Comparison of ENCODE assay signal across 27 cellular contexts in the genomic region with DNA sequence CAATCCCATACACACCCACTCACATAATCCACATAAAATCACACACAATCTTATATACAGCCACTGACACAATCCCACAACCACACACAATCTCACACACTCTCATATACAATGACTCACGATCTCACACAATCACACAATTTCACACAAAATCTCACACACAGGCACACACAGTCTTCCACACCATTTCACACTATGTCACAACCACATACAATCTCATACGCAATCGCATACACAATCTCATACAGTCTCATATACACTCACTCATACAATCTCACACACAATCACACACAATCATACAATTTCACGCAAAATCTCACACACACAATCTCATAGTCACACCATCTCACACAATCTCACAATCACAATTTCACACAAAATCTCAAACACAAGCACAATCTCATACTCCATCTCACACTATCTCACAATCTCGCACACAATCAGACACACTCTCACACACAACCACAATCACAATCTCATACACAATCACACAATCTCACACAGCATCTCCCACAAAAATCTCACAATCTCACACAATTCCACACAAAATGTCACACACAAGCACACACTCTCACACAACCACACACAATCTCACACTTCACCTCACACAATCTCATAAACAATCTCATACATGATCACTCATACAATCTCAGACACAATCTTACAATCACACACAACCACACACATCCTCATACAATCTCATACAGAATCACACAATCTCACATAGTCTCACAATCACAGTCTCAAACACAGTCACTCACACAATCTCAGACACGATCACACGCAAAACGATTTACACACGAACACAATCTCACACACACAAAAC. TPM values are rescaled to one million over a fixed set of nuclear protein-coding genes. Genes with fewer than 3 reads are reported as not detected.
DNase-seq lines count a peak whose midpoint lies in the region; ATAC-seq, FAIRE-seq and TF ChIP-seq lines count a peak whose summit lies in the region.
"Had no signal": no experiment of that assay in that cellular context is flagged by ENCODE, and none has a peak within 500 bp of the region (broad histone marks: within the 10 kb centered on the region; RNA-seq: fewer than 3 reads in every experiment).

No MANE protein-coding gene starts in this region.

- TF ChIP-seq EP300 in K562 (IDR thresholded peaks at IDR 0.05; ENCODE audit: low read length): no peak

- H3K9me1 ChIP-seq in K562 (ENCODE audit: control insufficient read depth, insufficient read depth, low read length): peaks cover 4% of the 10 kb centered on the region

- no peak overlapping the region for H3K4me3 Mint-ChIP-seq in activated T-cell treated with anti-CD3 and anti-CD28 coated beads, Interleukin-2, amount 50 U/mL, for 24 hours
- H3K4me3 Mint-ChIP-seq: activated naive CD4-positive, alpha-beta T cell treated with anti-CD3 and anti-CD28 coated beads for 36 hours; activated T-helper 1 cell treated with anti-CD3 and anti-CD28 coated beads, Interleukin-12 subunit alpha, Interleukin-12 subunit beta, Interleukin-2, Interleukin-4 antibody, amounts not matched to agents 30 ng/mL and 10 ng/mL and 1 ng/mL, durations not matched to agents 14 hours and 24 hours and 36 hours; neural crest cell; T-helper 17 cell had no signal

- CTCF ChIA-PET in HEK293T (lab: Yijun Ruan, JAX): no interaction called here
- CTCF ChIA-PET in K562 (lab: Yijun Ruan, JAX; ENCODE audit: low intra/inter-chr PET ratio): no interaction called here

- TF ChIP-seq POLR2A in K562 (conservative IDR thresholded peaks at IDR 0.05): no peak
- no peak for TF ChIP-seq POLR2A in vagina (IDR thresholded peaks at IDR 0.05)

- BruUV-seq in K562 (replicated peaks; lab: Mats Ljungman, UMichigan): no TSS peak

- H3K79me2 ChIP-seq in K562 (ENCODE audit: control insufficient read depth, insufficient read depth, low read length): no peaks in the 10 kb centered on the region

- POLR2A ChIA-PET in HEK293T (lab: Yijun Ruan, JAX) (no interaction called here), K562 (lab: Yijun Ruan, JAX) (interaction anchor here (1.0 kb wide), 1 partner anchor 10 kb away, joined by 4 read pairs; no protein-coding TSS in a partner anchor)

- in situ Hi-C loops in K562 (cut with MboI): no loop called here

- no peak overlapping the region for H2AFZ ChIP-seq in K562 (ENCODE audit: low read depth, low read length)

- no peak overlapping the region for H3K9ac ChIP-seq in K562 (ENCODE audit: insufficient read depth in 1 of 2, low read depth in 2 of 2, low read length in 2 of 2)
- H3K9ac ChIP-seq in kidney (ENCODE audit: low read length in 2 of 2): peak overlapping the region in 1 of 2 donors; percentile 23
- H3K9ac ChIP-seq: BLaER1 had no signal

- no peaks in the 10 kb centered on the region for H3K36me3 ChIP-seq in K562 (ENCODE audit: control insufficient read depth, insufficient read depth, low read length)
- H3K36me3 ChIP-seq in kidney (ENCODE audit: control insufficient read depth in 1 of 2, insufficient read depth in 2 of 2, low read length in 2 of 2): no peaks in the 10 kb centered on the region
- H3K36me3 ChIP-seq in vagina: no peaks in the 10 kb centered on the region
- H3K36me3 ChIP-seq: BLaER1, ovary, thoracic aorta had no signal

- no peaks in the 10 kb centered on the region for H3K4me1 Mint-ChIP-seq in activated T-cell treated with anti-CD3 and anti-CD28 coated beads, Interleukin-2, amount 50 U/mL, for 24 hours (ENCODE audit: low read depth)
- H3K4me1 Mint-ChIP-seq: neural crest cell, T-helper 17 cell had no signal

- TF ChIP-seq CTCF in K562 (IDR thresholded peaks at IDR 0.05 in 2 of 3, conservative IDR thresholded peaks at IDR 0.05 in 1 of 3; ENCODE audit: insufficient read depth in 2 of 3, low read depth in 1 of 3, low read length in 3 of 3) (no peak), kidney (IDR thresholded peaks at IDR 0.05; ENCODE audit: borderline replicate concordance, extremely low read depth, insufficient read depth) (no peak), vagina (IDR thresholded peaks at IDR 0.05) (no peak)

- ATAC-seq in K562 (no peak), GM19035 (IDR thresholded peaks at IDR 0.05; ENCODE audit: unreplicated experiment) (no peak), HG02884 (IDR thresholded peaks at IDR 0.05; ENCODE audit: unreplicated experiment) (no peak)
- ATAC-seq: body of pancreas, SK-N-SH treated with all-trans-retinoic acid at 6 μM for 48 hours, T-helper 17 cell had no signal

- no peaks in the 10 kb centered on the region for H3K36me3 Mint-ChIP-seq in activated T-cell treated with anti-CD3 and anti-CD28 coated beads, Interleukin-2, amount 50 U/mL, for 24 hours (ENCODE audit: low read depth)

- no peak overlapping the region for H3K4me2 ChIP-seq in K562 (ENCODE audit: insufficient read depth, low read length)
- H3K4me2 ChIP-seq: BLaER1 had no signal

- no peak overlapping the region for H3K27ac Mint-ChIP-seq in activated T-cell treated with anti-CD3 and anti-CD28 coated beads, Interleukin-2, amount 50 U/mL, for 24 hours
- H3K27ac Mint-ChIP-seq: activated naive CD4-positive, alpha-beta T cell treated with anti-CD3 and anti-CD28 coated beads for 36 hours; activated T-helper 1 cell treated with anti-CD3 and anti-CD28 coated beads, Interleukin-12 subunit alpha, Interleukin-12 subunit beta, Interleukin-2, Interleukin-4 antibody, amounts not matched to agents 30 ng/mL and 10 ng/mL and 1 ng/mL, durations not matched to agents 14 hours and 24 hours and 36 hours; T-helper 17 cell had no signal

- H3K9me3 ChIP-seq in K562 (replicated peaks; ENCODE audit: control insufficient read depth, insufficient read depth, low read depth, low read length) (no peaks in the 10 kb centered on the region), kidney (ENCODE audit: control insufficient read depth in 1 of 2, low read length in 2 of 2) (no peaks in the 10 kb centered on the region), vagina (no peaks in the 10 kb centered on the region)
- H3K9me3 ChIP-seq: BLaER1, body of pancreas, ovary, thoracic aorta had no signal

- TF ChIP-seq RAD21 in K562 (CRISPR knock-in tag; conservative IDR thresholded peaks at IDR 0.05 in 1 of 2, IDR thresholded peaks at IDR 0.05 in 1 of 2): no peak

- 30% methylated on average over 9 of the region's 9 CpGs for WGBS in K562 (ENCODE audit: insufficient coverage, low coverage, missing lambda C conversion rate)

- peaks cover 9% of the 10 kb centered on the region for H4K20me1 ChIP-seq in K562 (replicated peaks; ENCODE audit: control insufficient read depth, insufficient read depth, low read length)
- H4K20me1 ChIP-seq: BLaER1 had no signal

- H3K27me3 Mint-ChIP-seq in activated T-cell treated with anti-CD3 and anti-CD28 coated beads, Interleukin-2, amount 50 U/mL, for 24 hours: no peaks in the 10 kb centered on the region
- H3K27me3 Mint-ChIP-seq: T-helper 17 cell had no signal

- no peak overlapping the region for H3K27ac ChIP-seq in K562 (ENCODE audit: extremely low read depth, low read depth, low read length)
- H3K27ac ChIP-seq in kidney (ENCODE audit: low read depth in 2 of 2, low read length in 2 of 2): peak overlapping the region; percentile 12 to 56
- H3K27ac ChIP-seq in vagina: peak overlapping the region; percentile 72
- H3K27ac ChIP-seq: BLaER1, ovary, thoracic aorta had no signal

- no peaks in the 10 kb centered on the region for H3K9me3 Mint-ChIP-seq in activated T-cell treated with anti-CD3 and anti-CD28 coated beads, Interleukin-2, amount 50 U/mL, for 24 hours
- H3K9me3 Mint-ChIP-seq: activated naive CD4-positive, alpha-beta T cell treated with anti-CD3 and anti-CD28 coated beads for 36 hours; activated T-helper 1 cell treated with anti-CD3 and anti-CD28 coated beads, Interleukin-12 subunit alpha, Interleukin-12 subunit beta, Interleukin-2, Interleukin-4 antibody, amounts not matched to agents 30 ng/mL and 10 ng/mL and 1 ng/mL, durations not matched to agents 14 hours and 24 hours and 36 hours; neural crest cell had no signal

- no peak overlapping the region for H3K4me3 ChIP-seq in K562
- no peak overlapping the region for H3K4me3 ChIP-seq in kidney (ENCODE audit: low read length in 2 of 2)
- H3K4me3 ChIP-seq in vagina: no peak overlapping the region
- H3K4me3 ChIP-seq: BLaER1, body of pancreas, ovary, thoracic aorta had no signal

- intact Hi-C loops in K562 (cut with micrococcal nuclease): no loop called here
- intact Hi-C loops in kidney (cut with DNase I): no loop called here
- intact Hi-C loops in vagina (cut with DNase I): no loop called here

- H3K27me3 ChIP-seq in K562 (ENCODE audit: control insufficient read depth in 2 of 2, insufficient read depth in 2 of 2, low read length in 2 of 2) (peaks cover 62 to 87% of the 10 kb centered on the region in 2 experiments), vagina (no peaks in the 10 kb centered on the region)
- H3K27me3 ChIP-seq: body of pancreas, ovary had no signal

- H3K4me1 ChIP-seq in K562 (replicated peaks in 1 of 2; ENCODE audit: control insufficient read depth in 2 of 2, insufficient read depth in 2 of 2, low read length in 2 of 2): peaks cover 0 to 3% of the 10 kb centered on the region in 2 experiments; a peak in 1 of 5 replicates
- peaks cover 9 to 19% of the 10 kb centered on the region in 2 donors for H3K4me1 ChIP-seq in kidney (ENCODE audit: control insufficient read depth in 1 of 2, insufficient read depth in 1 of 2, low read depth in 1 of 2, low read length in 2 of 2)
- peaks cover 40% of the 10 kb centered on the region for H3K4me1 ChIP-seq in vagina
- H3K4me1 ChIP-seq: BLaER1 had no signal

- DNase-seq in HEK293T (ENCODE audit: extremely low spot score): no peak
- no peak for DNase-seq in K562 (ENCODE audit: extremely low read depth in 1 of 4, low spot score in 3 of 4)
- DNase-seq in kidney: no peak
- DNase-seq in vagina (ENCODE audit: extremely low spot score in 2 of 2): no peak
- no peak for DNase-seq in activated T-cell treated with anti-CD3 and anti-CD28 coated beads, Interleukin-2, amount 50 U/mL, for 24 hours
- DNase-seq: activated CD4-positive, alpha-beta T cell treated with anti-CD3 and anti-CD28 coated beads, Interleukin-2, amount 50 U/mL, for 4 hours; activated naive CD4-positive, alpha-beta T cell treated with anti-CD3 and anti-CD28 coated beads for 36 hours; body of pancreas; cerebellar nuclear complex; hippocampal formation; Karpas-422; left colon; NCI-H1417 treated with DMSO at 0.1 percent for 48 hours; NCI-H2029 treated with DMSO at 0.1 percent for 48 hours; NCI-H2227 treated with DMSO at 0.1 percent for 48 hours; ovary; stimulated activated naive CD4-positive, alpha-beta T cell treated with Interleukin-2 at 50 U/mL for 16 hours; T-helper 17 cell had no signal

- FAIRE-seq in K562 (lab: Jason Lieb, UNC) (peak; percentile 80), kidney (lab: Jason Lieb, UNC) (no peak)
- FAIRE-seq: endothelial cell of umbilical vein, TTC549 had no signal

RNA-seq across cellular contexts. Expression of a gene that starts 18.5 kb away (rescaled TPM):
- 1.3 and 4.2 TPM in 2 replicates for total RNA-seq in K562 (2011; cell fraction: chromatin; rRNA removed; ENCODE audit: low replicate concordance)
- total RNA-seq in K562 (2011; cell fraction: nucleolus; rRNA removed): 2.4 and 2.7 TPM in 2 replicates
- total RNA-seq in K562 (2011; cell fraction: nucleoplasm; rRNA removed): 2.3 and 3.1 TPM in 2 replicates
- total RNA-seq in K562 (2014; rRNA removed): 1.1 and 2.2 TPM in 2 replicates
- 0.19 and 0.22 TPM in 2 replicates for total RNA-seq in K562 (2014; rRNA removed; fragmentation: Illumina TruSeq; extraction: Trizol)
- total RNA-seq in K562 (2015; rRNA removed; fragmentation: Illumina TruSeq; extraction: Trizol): 0.64 and 0.87 TPM in 2 replicates
- 2.4 and 2.8 TPM in 2 replicates for total RNA-seq in K562 (2021)
- 0.52 and 1.5 TPM in 2 replicates for polyA plus RNA-seq in K562 (2011; rRNA removed)
- 1.1 and 1.2 TPM in 2 replicates for polyA plus RNA-seq in K562 (2011; cell fraction: cytosol; rRNA removed)
- 2.4 and 3.4 TPM in 2 replicates for polyA plus RNA-seq in K562 (2011; cell fraction: nucleus; rRNA removed)
- polyA plus RNA-seq in K562 (2012): 0.77 and 2.0 TPM in 2 replicates
- polyA plus RNA-seq in K562 (2014; fragmentation: Illumina TruSeq; extraction: Trizol): 0.65 and 1.00 TPM in 2 replicates
- polyA plus RNA-seq in K562 (2014; fragmentation: Nextera tagmentation; extraction: Ambion mirVana): under 1 TPM in 1 of 2 experiments, not detected in 1; 0.01 TPM
- 3.1 and 4.0 TPM in 2 replicates for polyA plus RNA-seq in K562 (2014; rRNA removed)
- 0.53 and 0.69 TPM in 2 replicates for polyA minus RNA-seq in K562 (2011; rRNA and poly(A)+ RNA removed)
- 0.38 and 1.0 TPM in 2 replicates for polyA minus RNA-seq in K562 (2011; cell fraction: cytosol; rRNA and poly(A)+ RNA removed)
- 1.9 and 2.1 TPM in 2 replicates for polyA minus RNA-seq in K562 (2011; cell fraction: nucleus; rRNA and poly(A)+ RNA removed)
- total RNA-seq in kidney: 33.0 TPM
- 10.1 TPM for polyA plus RNA-seq in kidney (ENCODE audit: insufficient read depth, low read depth, low replicate concordance)
- 30.7 TPM for total RNA-seq in vagina
